Comparison of ENCODE assay signal across 15 cellular contexts in genomic region chr11:76602431-76602861, GRCh38.
DNase-seq lines count a peak whose midpoint lies in the region; TF ChIP-seq lines count a peak whose summit lies in the region.
"Had no signal": no experiment of that assay in that cellular context is flagged by ENCODE, and none has a peak within 500 bp of the region (broad histone marks: within the 10 kb centered on the region; RNA-seq: fewer than 3 reads in every experiment).

No MANE protein-coding gene starts in this region.

- CTCF ChIA-PET in PC-9 (lab: Charles Lee) = no interaction called here

- no peaks in the 10 kb centered on the region for H3K9me2 ChIP-seq in PC-9 (ENCODE audit: insufficient read depth)

- no peaks in the 10 kb centered on the region for H4K20me1 ChIP-seq in PC-9 (ENCODE audit: insufficient read depth)

- DNase-seq in LoVo (ENCODE audit: low spot score) = peak; percentile 3
- DNase-seq in dermis blood vessel endothelial cell = peak; percentile 58
- peak; percentile 41 for DNase-seq in left kidney (ENCODE audit: low read depth, low spot score)
- peak; percentile 80 to 87 for DNase-seq in suprapubic skin (ENCODE audit: low spot score in 2 of 2)
- DNase-seq in NOMO-1 treated with DMSO at 0.1 percent for 48 hours (lab: John Stamatoyannopoulos, UW; ENCODE audit: unreplicated experiment) = no peak
- no peak for DNase-seq in SJCRH30
- DNase-seq in AML-193 (lab: John Stamatoyannopoulos, UW) = no peak
- DNase-seq in PC-9 = no peak
- DNase-seq: activated naive CD4-positive, alpha-beta T cell treated with anti-CD3 and anti-CD28 coated beads, Interleukin-2, amount 50 U/mL, for 16 hours; effector CD8-positive, alpha-beta T cell; immature natural killer cell; NCI-H1436 treated with DMSO at 0.1 percent for 48 hours; occipital lobe; PC-3 had no signal

- TF ChIP-seq CTCF in suprapubic skin (IDR thresholded peaks at IDR 0.05) = no peak
- no peak for TF ChIP-seq CTCF in PC-9 (conservative IDR thresholded peaks at IDR 0.05)

- no peak overlapping the region for H2AFZ ChIP-seq in PC-9

- no peak for TF ChIP-seq POLR2A in suprapubic skin (IDR thresholded peaks at IDR 0.05)

- H3K36me3 ChIP-seq in suprapubic skin (no peaks in the 10 kb centered on the region), SJCRH30 (no peaks in the 10 kb centered on the region), PC-9 (ENCODE audit: low read depth) (no peaks in the 10 kb centered on the region)
- H3K36me3 ChIP-seq: WERI-Rb-1 had no signal

- peaks cover 48% of the 10 kb centered on the region for H3K4me1 ChIP-seq in suprapubic skin
- H3K4me1 ChIP-seq in SJCRH30 = peaks cover 20% of the 10 kb centered on the region
- no peaks in the 10 kb centered on the region for H3K4me1 ChIP-seq in PC-9 (replicated peaks; ENCODE audit: insufficient read depth)

- intact Hi-C loops in PC-9 (cut with micrococcal nuclease; ENCODE audit: unreplicated experiment) = no loop called here

- 44% methylated on average over 7 of the region's 8 CpGs for WGBS in suprapubic skin

- H3K79me2 ChIP-seq in PC-9 (ENCODE audit: low read depth) = no peaks in the 10 kb centered on the region

- H3K9me3 ChIP-seq in suprapubic skin (no peaks in the 10 kb centered on the region), SJCRH30 (replicated peaks) (no peaks in the 10 kb centered on the region), PC-9 (ENCODE audit: insufficient read depth, low read depth) (no peaks in the 10 kb centered on the region)

- H3F3A ChIP-seq in PC-9 (ENCODE audit: insufficient read depth, low read depth) = no peaks in the 10 kb centered on the region

- H3K4me3 ChIP-seq in suprapubic skin = no peak overlapping the region
- no peak overlapping the region for H3K4me3 ChIP-seq in SJCRH30
- H3K4me3 ChIP-seq in PC-9 = no peak overlapping the region

- no peak overlapping the region for H3K4me2 ChIP-seq in PC-9

- H3K27me3 ChIP-seq in suprapubic skin = no peaks in the 10 kb centered on the region
- no peaks in the 10 kb centered on the region for H3K27me3 ChIP-seq in SJCRH30
- H3K27me3 ChIP-seq in PC-9 (ENCODE audit: insufficient read depth, low read depth) = no peaks in the 10 kb centered on the region

- peak overlapping the region; percentile 54 for H3K27ac ChIP-seq in suprapubic skin
- H3K27ac ChIP-seq in SJCRH30 = no peak overlapping the region
- no peak overlapping the region for H3K27ac ChIP-seq in PC-9
- H3K27ac ChIP-seq: WERI-Rb-1 had no signal

- POLR2A ChIA-PET in PC-9 (lab: Charles Lee; ENCODE audit: unreplicated experiment) = no interaction called here

- no peak for TF ChIP-seq EP300 in suprapubic skin (IDR thresholded peaks at IDR 0.05)

- BruUV-seq in PC-9 (replicated peaks; lab: Mats Ljungman, UMichigan) = no TSS peak

Comparison
In these comparisons a context has a peak if more than half of its experiments do, and no peak if none do; other contexts are left out.
1. DNase-seq: peak in LoVo (single experiment), dermis blood vessel endothelial cell (single experiment), left kidney (single experiment) and suprapubic skin (2 of 2); none in NOMO-1 treated with DMSO at 0.1 percent for 48 hours (single experiment), SJCRH30 (0 of 2), AML-193 (0 of 2) and PC-9 (0 of 2).